ENCODE assay signal across 1 cellular context in genomic region chr3:46579756-46580286, GRCh38.
TF ChIP-seq lines count a peak whose summit lies in the region.

No MANE protein-coding gene starts in this region.

TF ChIP-seq in WTC11, 78 proteins besides CTCF, POLR2A, EP300 and RAD21 (continued from another document):
- TF ChIP-seq ZNF425 (CRISPR knock-in tag; conservative IDR thresholded peaks at IDR 0.05) = no peak
- no peak for TF ChIP-seq ZMAT4 (CRISPR knock-in tag; IDR thresholded peaks at IDR 0.05)
- TF ChIP-seq ESRRA (CRISPR knock-in tag; IDR thresholded peaks at IDR 0.05; ENCODE audit: borderline replicate concordance) = no peak
- no peak for TF ChIP-seq NR3C1 (CRISPR knock-in tag; conservative IDR thresholded peaks at IDR 0.05; ENCODE audit: low read depth)
- no peak for TF ChIP-seq HMGXB4 (CRISPR knock-in tag; IDR thresholded peaks at IDR 0.05)
- TF ChIP-seq ZNF416 (CRISPR knock-in tag; IDR thresholded peaks at IDR 0.05) = no peak
- 0 out of 2 replicates have a peak, but pooled peaks have one; percentile 2 for TF ChIP-seq IRF2 (CRISPR knock-in tag; IDR thresholded peaks at IDR 0.05; ENCODE audit: borderline replicate concordance, low read depth)
- no peak for TF ChIP-seq E2F5 (CRISPR knock-in tag; IDR thresholded peaks at IDR 0.05)
- no peak for TF ChIP-seq STAT6 (CRISPR knock-in tag; conservative IDR thresholded peaks at IDR 0.05; ENCODE audit: low read depth)
- no peak for TF ChIP-seq HMGA2 (CRISPR knock-in tag; IDR thresholded peaks at IDR 0.05)
